In genomic region chrX:85851418-85851817, GRCh38 we compare ENCODE assay signal across 12 cellular contexts.
DNase-seq lines count a peak whose midpoint lies in the region; ATAC-seq, FAIRE-seq and TF ChIP-seq lines count a peak whose summit lies in the region.
"Had no signal": no experiment of that assay in that cellular context is flagged by ENCODE, and none has a peak within 500 bp of the region (broad histone marks: within the 10 kb centered on the region; RNA-seq: fewer than 3 reads in every experiment).

No MANE protein-coding gene starts in this region.

- no peak overlapping the region for H2AFZ ChIP-seq in osteoblast (ENCODE audit: low read length)

- no peaks in the 10 kb centered on the region for H4K20me1 ChIP-seq in osteoblast (ENCODE audit: insufficient read depth, low read length)
- H4K20me1 ChIP-seq: BLaER1 treated with 17β-estradiol and CSF1 and Interleukin-3, amounts not matched to agents 10 nM and 100 nM had no signal

- H3K79me2 ChIP-seq in osteoblast (ENCODE audit: insufficient read depth, low read length) = no peaks in the 10 kb centered on the region

- H3K36me3 ChIP-seq in osteoblast (ENCODE audit: insufficient read depth, low read length) = no peaks in the 10 kb centered on the region
- H3K36me3 ChIP-seq: BLaER1 treated with 17β-estradiol and CSF1 and Interleukin-3, amounts not matched to agents 10 nM and 100 nM; tibial artery had no signal

- DNase-seq in SIG-M5 treated with dmso at 0.1 percent for 504 hours (lab: John Stamatoyannopoulos, UW; ENCODE audit: unreplicated experiment) = peak; percentile 7
- no peak for DNase-seq in SIG-M5 (lab: John Stamatoyannopoulos, UW)
- DNase-seq in dermis blood vessel endothelial cell = peak; percentile 28
- no peak for DNase-seq in osteoblast (ENCODE audit: insufficient read length, low spot score, missing footprints)
- no peak for DNase-seq in frontal cortex (ENCODE audit: low spot score in 2 of 2)
- DNase-seq in omental fat pad (ENCODE audit: low spot score) = no peak
- no peak for DNase-seq in ureter (ENCODE audit: low spot score)
- DNase-seq: activated T-cell treated with anti-CD3 and anti-CD28 coated beads, Interleukin-2, amount 50 U/mL, for 48 hours; natural killer cell; tibial artery had no signal

- H3K27me3 ChIP-seq in osteoblast (ENCODE audit: insufficient read depth, low read length) = no peaks in the 10 kb centered on the region
- H3K27me3 ChIP-seq: tibial artery had no signal

- no peak overlapping the region for H3K27ac ChIP-seq in osteoblast (ENCODE audit: low read depth, low read length)
- H3K27ac ChIP-seq: BLaER1 treated with 17β-estradiol and CSF1 and Interleukin-3, amounts not matched to agents 10 nM and 100 nM; tibial artery had no signal

- TF ChIP-seq CTCF in osteoblast (IDR thresholded peaks at IDR 0.05; ENCODE audit: extremely low read depth, low read depth, low read length) (peak; percentile 39), omental fat pad (IDR thresholded peaks at IDR 0.05) (no peak)

- no peak for FAIRE-seq in frontal cortex (lab: Jason Lieb, UNC)

- H3K4me2 ChIP-seq in osteoblast (ENCODE audit: insufficient read depth, low read length) = no peak overlapping the region
- H3K4me2 ChIP-seq: BLaER1 treated with 17β-estradiol and CSF1 and Interleukin-3, amounts not matched to agents 10 nM and 100 nM had no signal

- peak; percentile 77 for ATAC-seq in HG03442 (IDR thresholded peaks at IDR 0.05; ENCODE audit: unreplicated experiment)
- no peak for ATAC-seq in omental fat pad (ENCODE audit: low FRiP score)
- ATAC-seq: natural killer cell had no signal

- no peaks in the 10 kb centered on the region for H3K4me1 ChIP-seq in osteoblast (ENCODE audit: insufficient read depth, low read length)
- H3K4me1 ChIP-seq: BLaER1 treated with 17β-estradiol and CSF1 and Interleukin-3, amounts not matched to agents 10 nM and 100 nM; tibial artery had no signal

- H3K4me3 ChIP-seq in osteoblast (ENCODE audit: insufficient read depth, low read length) = no peak overlapping the region
- H3K4me3 ChIP-seq: BLaER1 treated with 17β-estradiol and CSF1 and Interleukin-3, amounts not matched to agents 10 nM and 100 nM; tibial artery had no signal

- H3K9me3 ChIP-seq in osteoblast (ENCODE audit: low read depth, low read length) = no peaks in the 10 kb centered on the region
- H3K9me3 ChIP-seq: tibial artery had no signal

Comparison
In these comparisons a context has a peak if more than half of its experiments do, and no peak if none do; other contexts are left out.
1. DNase-seq: peak in SIG-M5 treated with dmso at 0.1 percent for 504 hours (single experiment) and dermis blood vessel endothelial cell (single experiment); none in SIG-M5 (single experiment), osteoblast (single experiment), frontal cortex (0 of 2), omental fat pad (single experiment) and ureter (single experiment).